In genomic region chr1:19113362-19114092, GRCh38 we compare ENCODE assay signal across 8 cellular contexts.
DNase-seq lines count a peak whose midpoint lies in the region; ATAC-seq, FAIRE-seq and TF ChIP-seq lines count a peak whose summit lies in the region.

No MANE protein-coding gene starts in this region.

- H3K4me3 ChIP-seq in Panc1 (ENCODE audit: low read depth in 2 of 2, low read length in 2 of 2): no peak overlapping the region
- H3K4me3 ChIP-seq in astrocyte of the cerebellum (ENCODE audit: low read depth, low read length): no peak overlapping the region
- no peak overlapping the region for H3K4me3 ChIP-seq in HepG2 (replicated peaks in 1 of 3; ENCODE audit: insufficient read depth in 1 of 3, low read depth in 2 of 3, low read length in 3 of 3)

- no peaks in the 10 kb centered on the region for H3K9me3 Mint-ChIP-seq in mesothelial cell of epicardium

- peak; percentile 42; the same call in 1 of the 2 replicates for TF ChIP-seq RAD21 in HepG2 (CRISPR knock-in tag; IDR thresholded peaks at IDR 0.05)

- no peak overlapping the region for H3K4me2 ChIP-seq in HepG2 (ENCODE audit: low read depth, low read length)

- H3K4me1 ChIP-seq in Panc1 (ENCODE audit: control insufficient read depth, insufficient read depth, low read length): no peaks in the 10 kb centered on the region
- no peaks in the 10 kb centered on the region for H3K4me1 ChIP-seq in HepG2 (ENCODE audit: insufficient read depth, low read length)

- H3K27me3 ChIP-seq in Panc1 (ENCODE audit: control insufficient read depth, insufficient read depth, low read length) (no peaks in the 10 kb centered on the region), HepG2 (ENCODE audit: control insufficient read depth in 1 of 2, insufficient read depth in 2 of 2, low read length in 2 of 2) (no peaks in the 10 kb centered on the region)

- POLR2A ChIA-PET in Panc1 (lab: Charles Lee): no interaction called here
- POLR2A ChIA-PET in HepG2 (lab: Yijun Ruan, JAX): no interaction called here

- BruUV-seq in Panc1 (replicated peaks; lab: Mats Ljungman, UMichigan): no TSS peak
- no TSS peak for BruUV-seq in HepG2 (replicated peaks; lab: Mats Ljungman, UMichigan)

- H3K9me3 ChIP-seq in Panc1 (ENCODE audit: control insufficient read depth, insufficient read depth, low read depth, low read length) (no peaks in the 10 kb centered on the region), HepG2 (ENCODE audit: low read length) (no peaks in the 10 kb centered on the region)

- peak; percentile 67 for ATAC-seq in Panc1
- ATAC-seq in HepG2: peak; percentile 89
- ATAC-seq in GM19035 (IDR thresholded peaks at IDR 0.05; ENCODE audit: unreplicated experiment): no peak

- no peak overlapping the region for H3K4me3 Mint-ChIP-seq in mesothelial cell of epicardium

- H3K27ac ChIP-seq in Panc1 (ENCODE audit: low read length) (no peak overlapping the region), HepG2 (ENCODE audit: extremely low read length, insufficient read depth, low read length) (no peak overlapping the region)

- H2AFZ ChIP-seq in HepG2 (ENCODE audit: low read length): no peak overlapping the region

- CTCF ChIA-PET in Panc1 (lab: Charles Lee) (interaction anchor here (0.7 to 0.8 kb wide), 2 partner anchors 8 to 102 kb away, joined by 3 read pairs; no protein-coding TSS in a partner anchor), HepG2 (lab: Yijun Ruan, JAX; ENCODE audit: low intra/inter-chr PET ratio, low total read pairs) (interaction anchor here (2.0 kb wide), 1 partner anchor 200 kb away, joined by 11 read pairs; no protein-coding TSS in a partner anchor)

- no peak overlapping the region for H3K27ac Mint-ChIP-seq in mesothelial cell of epicardium

- TF ChIP-seq CTCF in Panc1 (IDR thresholded peaks at IDR 0.05): peak; percentile 44; the same call in 1 of the 2 replicates
- TF ChIP-seq CTCF in astrocyte of the cerebellum (IDR thresholded peaks at IDR 0.05; ENCODE audit: low read depth, low read length, missing control alignments): peak; percentile 33
- TF ChIP-seq CTCF in HepG2 (CRISPR knock-in tag; IDR thresholded peaks at IDR 0.05): peak; percentile 77
- TF ChIP-seq CTCF in mesothelial cell of epicardium (IDR thresholded peaks at IDR 0.05; ENCODE audit: unreplicated experiment): no peak

- no peaks in the 10 kb centered on the region for H3K79me2 ChIP-seq in HepG2 (ENCODE audit: insufficient read depth, low read length)

- no peak overlapping the region for H3K9ac ChIP-seq in HepG2 (ENCODE audit: insufficient read depth, low read depth, low read length)

- no peaks in the 10 kb centered on the region for H3K27me3 Mint-ChIP-seq in mesothelial cell of epicardium (ENCODE audit: low read depth)

- TF ChIP-seq POLR2A in GM12891 (IDR thresholded peaks at IDR 0.05; ENCODE audit: low read depth, low read length) (no peak), HepG2 (IDR thresholded peaks at IDR 0.05; ENCODE audit: insufficient read depth in 1 of 2, low read depth in 2 of 2, low read length in 2 of 2) (no peak)

- H3K36me3 ChIP-seq in Panc1 (ENCODE audit: control insufficient read depth, insufficient read depth, low read length): peaks cover 69% of the 10 kb centered on the region
- H3K36me3 ChIP-seq in HepG2 (replicated peaks in 1 of 2; ENCODE audit: control insufficient read depth in 1 of 2, insufficient read depth in 2 of 2, low read length in 2 of 2): peaks cover 64 to 94% of the 10 kb centered on the region in 2 experiments

- peak; percentile 52 for DNase-seq in AG20443 (ENCODE audit: low spot score)
- DNase-seq in GM12891 (ENCODE audit: insufficient read length, low spot score): peak; percentile 27
- DNase-seq in Panc1 (ENCODE audit: low read depth, low spot score): peak; percentile 13
- DNase-seq in astrocyte of the cerebellum (ENCODE audit: low read depth): no peak
- DNase-seq in HepG2 (ENCODE audit: low spot score): peak; percentile 46
- no peak for DNase-seq in mesothelial cell of epicardium (ENCODE audit: low spot score in 2 of 2, unreplicated experiment in 2 of 2)
- DNase-seq in NCI-H774 (lab: John Stamatoyannopoulos, UW): no peak

- TF ChIP-seq EP300 in HepG2 (IDR thresholded peaks at IDR 0.05; ENCODE audit: low read depth in 2 of 2, low read length in 2 of 2) (no peak), HepG2 (CRISPR knock-in tag; IDR thresholded peaks at IDR 0.05; ENCODE audit: borderline replicate concordance) (no peak)

- in situ Hi-C loops in Panc1 (cut with HindIII; ENCODE audit: low pct_unique_long_range_greater_than_20kb, low sequenced_read_pairs) (no loop called here), astrocyte of the cerebellum (cut with HindIII; ENCODE audit: low sequenced_read_pairs) (no loop called here), HepG2 (cut with HindIII; ENCODE audit: extremely low pct_ligation_motif_present, low pct_unique_long_range_greater_than_20kb) (no loop called here)

- intact Hi-C loops in Panc1 (cut with micrococcal nuclease; ENCODE audit: unreplicated experiment) (no loop called here), HepG2 (cut with micrococcal nuclease; ENCODE audit: unreplicated experiment) (no loop called here)

- peaks cover 40% of the 10 kb centered on the region for H3K36me3 Mint-ChIP-seq in mesothelial cell of epicardium

- H3K4me1 Mint-ChIP-seq in mesothelial cell of epicardium: no peaks in the 10 kb centered on the region

- H4K20me1 ChIP-seq in HepG2 (ENCODE audit: insufficient read depth, low read length): no peaks in the 10 kb centered on the region

- WGBS in HepG2 (ENCODE audit: low lambda C conversion rate): 100% methylated on average over 6 of the region's 8 CpGs

- FAIRE-seq in GM12891 (lab: Jason Lieb, UNC) (no peak), HepG2 (lab: Jason Lieb, UNC) (peak; percentile 85)

TF ChIP-seq in GM12891, 5 proteins besides CTCF, POLR2A, EP300 and RAD21:
- TF ChIP-seq SPI1 (IDR thresholded peaks at IDR 0.05; ENCODE audit: low read depth, low read length): no peak
- no peak for TF ChIP-seq PAX5 (IDR thresholded peaks at IDR 0.05; ENCODE audit: insufficient read depth, low read length, severe bottlenecking)
- TF ChIP-seq POLR2AphosphoS5 (IDR thresholded peaks at IDR 0.05; ENCODE audit: low read depth, low read length): no peak
- no peak for TF ChIP-seq TAF1 (IDR thresholded peaks at IDR 0.05; ENCODE audit: low read depth, low read length)
- TF ChIP-seq POU2F2 (IDR thresholded peaks at IDR 0.05; ENCODE audit: low read depth, low read length): no peak

TF ChIP-seq in HepG2, 621 proteins besides CTCF, POLR2A, EP300 and RAD21:
- TF ChIP-seq FOSL2 (CRISPR knock-in tag; IDR thresholded peaks at IDR 0.05) (peak; percentile 34; the same call in 1 of the 2 replicates), AHR (CRISPR knock-in tag; IDR thresholded peaks at IDR 0.05) (no peak), STAG1 (CRISPR knock-in tag; IDR thresholded peaks at IDR 0.05) (peak; percentile 75), SMC3 (IDR thresholded peaks at IDR 0.05; ENCODE audit: low read length) (peak; percentile 53; the same call in 1 of the 2 replicates)

Comparison
In these comparisons a context has a peak if more than half of its experiments do, and no peak if none do; other contexts are left out.
1. DNase-seq: peak in AG20443 (single experiment), GM12891 (single experiment), Panc1 (single experiment) and HepG2 (single experiment); none in astrocyte of the cerebellum (single experiment), mesothelial cell of epicardium (0 of 2) and NCI-H774 (single experiment).